ENCODE assay signal across 19 cellular contexts in the genomic region with DNA sequence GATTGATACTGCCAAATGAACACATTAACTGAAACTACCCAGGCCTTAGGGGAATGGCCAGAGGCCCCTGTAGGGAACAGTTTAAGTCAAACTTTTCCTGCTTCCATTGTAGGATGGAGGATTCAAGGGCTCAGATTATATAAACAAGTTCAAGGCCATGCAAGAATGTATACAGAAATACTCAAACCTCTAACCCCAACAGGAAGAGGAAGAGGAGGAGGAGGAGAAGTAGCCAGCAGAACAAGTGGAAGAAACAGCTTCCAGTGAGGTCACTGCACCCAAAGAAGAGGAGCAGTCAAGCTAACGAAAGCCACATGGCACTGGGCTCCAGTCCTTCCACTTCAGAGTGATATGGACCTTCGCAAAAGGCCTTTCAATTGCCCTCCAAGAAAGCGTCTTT.
"Had no signal": no experiment of that assay in that cellular context is flagged by ENCODE, and none has a peak within 500 bp of the region (broad histone marks: within the 10 kb centered on the region; RNA-seq: fewer than 3 reads in every experiment).

No MANE protein-coding gene starts in this region.

- H3K27ac ChIP-seq: colonic mucosa, right atrium auricular region, skin epidermis, tibial nerve had no signal

- H3K4me1 ChIP-seq: colonic mucosa, right atrium auricular region, tibial nerve had no signal

- H3K4me3 ChIP-seq: colonic mucosa, right atrium auricular region, skin epidermis, tibial nerve had no signal

- H3K36me3 Mint-ChIP-seq: WTC11 had no signal

- H3K9me3 Mint-ChIP-seq: activated CD8-positive, alpha-beta T cell treated with anti-CD3 and anti-CD28 coated beads for 36 hours; activated naive CD4-positive, alpha-beta T cell treated with anti-CD3 and anti-CD28 coated beads, Interleukin-2, amount 50 U/mL, for 72 hours; activated T-cell treated with anti-CD3 and anti-CD28 coated beads, Interleukin-2, amount 50 U/mL, for 4 hours; nephron; WTC11 had no signal

- H3K36me3 ChIP-seq: colonic mucosa, right atrium auricular region, tibial nerve had no signal

- H3K9me3 ChIP-seq: colonic mucosa, right atrium auricular region, tibial nerve had no signal

- ATAC-seq: activated CD8-positive, alpha-beta T cell treated with anti-CD3 and anti-CD28 coated beads for 36 hours; activated naive CD4-positive, alpha-beta T cell treated with anti-CD3 and anti-CD28 coated beads, Interleukin-2, amount 50 U/mL, for 72 hours; activated T-cell treated with anti-CD3 and anti-CD28 coated beads, Interleukin-2, amount 50 U/mL, for 4 hours; left ventricle myocardium superior; WTC11 had no signal

- H3K4me3 Mint-ChIP-seq: activated CD8-positive, alpha-beta T cell treated with anti-CD3 and anti-CD28 coated beads for 36 hours; activated T-cell treated with anti-CD3 and anti-CD28 coated beads, Interleukin-2, amount 50 U/mL, for 4 hours; nephron; WTC11 had no signal

- H3K27ac Mint-ChIP-seq: activated CD8-positive, alpha-beta T cell treated with anti-CD3 and anti-CD28 coated beads for 36 hours; activated naive CD4-positive, alpha-beta T cell treated with anti-CD3 and anti-CD28 coated beads, Interleukin-2, amount 50 U/mL, for 72 hours; WTC11 had no signal

- H3K27me3 Mint-ChIP-seq: activated CD8-positive, alpha-beta T cell treated with anti-CD3 and anti-CD28 coated beads for 36 hours had no signal

- H3K27me3 ChIP-seq: colonic mucosa, right atrium auricular region, tibial nerve had no signal

- DNase-seq: activated CD4-positive, alpha-beta T cell treated with anti-CD3 and anti-CD28 coated beads for 48 hours; activated CD8-positive, alpha-beta T cell treated with anti-CD3 and anti-CD28 coated beads for 36 hours; activated effector memory CD4-positive, alpha-beta T cell treated with anti-CD3 and anti-CD28 coated beads, Interleukin-2, amount 50 U/mL, for 16 hours; activated T-cell treated with anti-CD3 and anti-CD28 coated beads, Interleukin-2, amount 50 U/mL, for 4 hours; caudate nucleus; colonic mucosa; left ventricle myocardium superior; mesendoderm; occipital lobe; stimulated activated CD4-positive, alpha-beta T cell treated with anti-CD3 and anti-CD28 coated beads, Interleukin-4, amount 100 ng/mL, for 4 hours; stimulated activated CD8-positive, alpha-beta memory T cell treated with anti-CD3 and anti-CD28 coated beads, Interleukin-4, amount 100 ng/mL, for 48 hours; stimulated activated naive CD4-positive, alpha-beta T cell treated with Interleukin-2 at 50 U/mL for 16 hours; substantia nigra had no signal
